Comparison of ENCODE assay signal across 13 cellular contexts in genomic region chr21:43889055-43889454, GRCh38.
"Had no signal": no experiment of that assay in that cellular context is flagged by ENCODE, and none has a peak within 500 bp of the region (broad histone marks: within the 10 kb centered on the region; RNA-seq: fewer than 3 reads in every experiment).

No MANE protein-coding gene starts in this region.

- H3K27me3 Mint-ChIP-seq: stimulated activated memory B cell treated with anti-CD40 and anti-IgM and Interleukin-4, amounts not matched to agents 10 μg/mL and 1 μg/mL and 100 μg/mL, for 72 hours had no signal

- H3K27ac ChIP-seq: foreskin keratinocyte, spleen had no signal

- H3K36me3 Mint-ChIP-seq: natural killer cell had no signal

- H3K4me3 ChIP-seq: spleen had no signal

- H3K4me3 Mint-ChIP-seq: natural killer cell; neural crest cell; stimulated activated memory B cell treated with anti-CD40 and anti-IgM and Interleukin-4, amounts not matched to agents 10 μg/mL and 1 μg/mL and 100 μg/mL, for 72 hours had no signal

- DNase-seq: dermis blood vessel endothelial cell; foreskin keratinocyte; mammary epithelial cell; natural killer cell; stimulated activated CD4-positive, alpha-beta T cell treated with anti-CD3 and anti-CD28 coated beads, Interleukin-15, amount 100 ng/mL, for 24 hours; stimulated activated CD4-positive, alpha-beta T cell treated with anti-CD3 and anti-CD28 coated beads, Interleukin-1b, Interleukin-23, amount 100 ng/mL, for 48 hours; stimulated activated CD4-positive, alpha-beta T cell treated with anti-CD3 and anti-CD28 coated beads, Interleukin-4, amount 100 ng/mL, for 24 hours; trophoblast cell had no signal

- ATAC-seq: foreskin keratinocyte; left lobe of liver; natural killer cell; sciatic nerve; stimulated activated memory B cell treated with anti-CD40 and anti-IgM and Interleukin-4, amounts not matched to agents 10 μg/mL and 1 μg/mL and 100 μg/mL, for 72 hours had no signal

- H3K9me3 Mint-ChIP-seq: natural killer cell; stimulated activated memory B cell treated with anti-CD40 and anti-IgM and Interleukin-4, amounts not matched to agents 10 μg/mL and 1 μg/mL and 100 μg/mL, for 72 hours had no signal

- H3K9me3 ChIP-seq: spleen had no signal

- H3K27ac Mint-ChIP-seq: natural killer cell; stimulated activated memory B cell treated with anti-CD40 and anti-IgM and Interleukin-4, amounts not matched to agents 10 μg/mL and 1 μg/mL and 100 μg/mL, for 72 hours had no signal

- H3K27me3 ChIP-seq: foreskin keratinocyte, spleen had no signal

- H3K4me1 ChIP-seq: foreskin keratinocyte had no signal
